ENCODE assay signal across 2 cellular contexts in the genomic region with DNA sequence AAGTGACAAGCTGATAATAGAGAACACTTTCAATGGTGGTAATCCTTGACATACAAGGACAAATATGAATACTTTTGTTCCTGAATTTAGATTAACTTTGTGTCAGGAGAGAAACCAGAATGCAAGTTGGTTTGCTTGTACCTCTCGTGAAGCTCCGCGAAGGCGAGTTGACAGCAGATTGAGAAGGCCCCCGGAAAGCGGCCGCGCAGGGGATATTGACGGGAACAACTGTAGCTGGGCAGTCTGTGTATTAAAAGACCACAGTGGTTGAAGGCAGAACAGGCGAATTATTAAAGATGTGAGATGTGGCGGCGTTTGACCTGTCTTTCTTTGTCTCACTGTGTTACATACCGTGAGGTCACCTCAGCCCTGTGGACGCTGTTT.
TF ChIP-seq lines count a peak whose summit lies in the region.

No MANE protein-coding gene starts in this region.

TF ChIP-seq in GM23338, 12 proteins besides CTCF, POLR2A, EP300 and RAD21 (continued from another document and continues in another):
- TF ChIP-seq, protein P1, sequence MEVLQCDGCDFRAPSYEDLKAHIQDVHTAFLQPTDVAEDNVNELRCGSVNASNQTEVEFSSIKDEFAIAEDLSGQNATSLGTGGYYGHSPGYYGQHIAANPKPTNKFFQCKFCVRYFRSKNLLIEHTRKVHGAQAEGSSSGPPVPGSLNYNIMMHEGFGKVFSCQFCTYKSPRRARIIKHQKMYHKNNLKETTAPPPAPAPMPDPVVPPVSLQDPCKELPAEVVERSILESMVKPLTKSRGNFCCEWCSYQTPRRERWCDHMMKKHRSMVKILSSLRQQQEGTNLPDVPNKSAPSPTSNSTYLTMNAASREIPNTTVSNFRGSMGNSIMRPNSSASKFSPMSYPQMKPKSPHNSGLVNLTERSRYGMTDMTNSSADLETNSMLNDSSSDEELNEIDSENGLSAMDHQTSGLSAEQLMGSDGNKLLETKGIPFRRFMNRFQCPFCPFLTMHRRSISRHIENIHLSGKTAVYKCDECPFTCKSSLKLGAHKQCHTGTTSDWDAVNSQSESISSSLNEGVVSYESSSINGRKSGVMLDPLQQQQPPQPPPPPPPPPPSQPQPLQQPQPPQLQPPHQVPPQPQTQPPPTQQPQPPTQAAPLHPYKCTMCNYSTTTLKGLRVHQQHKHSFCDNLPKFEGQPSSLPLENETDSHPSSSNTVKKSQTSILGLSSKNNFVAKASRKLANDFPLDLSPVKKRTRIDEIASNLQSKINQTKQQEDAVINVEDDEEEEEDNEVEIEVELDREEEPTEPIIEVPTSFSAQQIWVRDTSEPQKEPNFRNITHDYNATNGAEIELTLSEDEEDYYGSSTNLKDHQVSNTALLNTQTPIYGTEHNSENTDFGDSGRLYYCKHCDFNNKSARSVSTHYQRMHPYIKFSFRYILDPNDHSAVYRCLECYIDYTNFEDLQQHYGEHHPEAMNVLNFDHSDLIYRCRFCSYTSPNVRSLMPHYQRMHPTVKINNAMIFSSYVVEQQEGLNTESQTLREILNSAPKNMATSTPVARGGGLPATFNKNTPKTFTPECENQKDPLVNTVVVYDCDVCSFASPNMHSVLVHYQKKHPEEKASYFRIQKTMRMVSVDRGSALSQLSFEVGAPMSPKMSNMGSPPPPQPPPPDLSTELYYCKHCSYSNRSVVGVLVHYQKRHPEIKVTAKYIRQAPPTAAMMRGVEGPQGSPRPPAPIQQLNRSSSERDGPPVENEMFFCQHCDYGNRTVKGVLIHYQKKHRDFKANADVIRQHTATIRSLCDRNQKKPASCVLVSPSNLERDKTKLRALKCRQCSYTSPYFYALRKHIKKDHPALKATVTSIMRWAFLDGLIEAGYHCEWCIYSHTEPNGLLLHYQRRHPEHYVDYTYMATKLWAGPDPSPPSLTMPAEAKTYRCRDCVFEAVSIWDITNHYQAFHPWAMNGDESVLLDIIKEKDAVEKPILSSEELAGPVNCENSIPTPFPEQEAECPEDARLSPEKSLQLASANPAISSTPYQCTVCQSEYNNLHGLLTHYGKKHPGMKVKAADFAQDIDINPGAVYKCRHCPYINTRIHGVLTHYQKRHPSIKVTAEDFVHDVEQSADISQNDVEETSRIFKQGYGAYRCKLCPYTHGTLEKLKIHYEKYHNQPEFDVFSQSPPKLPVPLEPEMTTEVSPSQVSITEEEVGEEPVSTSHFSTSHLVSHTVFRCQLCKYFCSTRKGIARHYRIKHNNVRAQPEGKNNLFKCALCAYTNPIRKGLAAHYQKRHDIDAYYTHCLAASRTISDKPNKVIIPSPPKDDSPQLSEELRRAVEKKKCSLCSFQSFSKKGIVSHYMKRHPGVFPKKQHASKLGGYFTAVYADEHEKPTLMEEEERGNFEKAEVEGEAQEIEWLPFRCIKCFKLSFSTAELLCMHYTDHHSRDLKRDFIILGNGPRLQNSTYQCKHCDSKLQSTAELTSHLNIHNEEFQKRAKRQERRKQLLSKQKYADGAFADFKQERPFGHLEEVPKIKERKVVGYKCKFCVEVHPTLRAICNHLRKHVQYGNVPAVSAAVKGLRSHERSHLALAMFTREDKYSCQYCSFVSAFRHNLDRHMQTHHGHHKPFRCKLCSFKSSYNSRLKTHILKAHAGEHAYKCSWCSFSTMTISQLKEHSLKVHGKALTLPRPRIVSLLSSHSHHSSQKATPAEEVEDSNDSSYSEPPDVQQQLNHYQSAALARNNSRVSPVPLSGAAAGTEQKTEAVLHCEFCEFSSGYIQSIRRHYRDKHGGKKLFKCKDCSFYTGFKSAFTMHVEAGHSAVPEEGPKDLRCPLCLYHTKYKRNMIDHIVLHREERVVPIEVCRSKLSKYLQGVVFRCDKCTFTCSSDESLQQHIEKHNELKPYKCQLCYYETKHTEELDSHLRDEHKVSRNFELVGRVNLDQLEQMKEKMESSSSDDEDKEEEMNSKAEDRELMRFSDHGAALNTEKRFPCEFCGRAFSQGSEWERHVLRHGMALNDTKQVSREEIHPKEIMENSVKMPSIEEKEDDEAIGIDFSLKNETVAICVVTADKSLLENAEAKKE (CRISPR knock-in tag; IDR thresholded peaks at IDR 0.05): no peak
- TF ChIP-seq EZH2 (IDR thresholded peaks at IDR 0.05; ENCODE audit: low read depth, unreplicated experiment): no peak
- TF ChIP-seq POLR2AphosphoS5 (IDR thresholded peaks at IDR 0.05; ENCODE audit: low read depth): no peak
- TF ChIP-seq, protein P2, sequence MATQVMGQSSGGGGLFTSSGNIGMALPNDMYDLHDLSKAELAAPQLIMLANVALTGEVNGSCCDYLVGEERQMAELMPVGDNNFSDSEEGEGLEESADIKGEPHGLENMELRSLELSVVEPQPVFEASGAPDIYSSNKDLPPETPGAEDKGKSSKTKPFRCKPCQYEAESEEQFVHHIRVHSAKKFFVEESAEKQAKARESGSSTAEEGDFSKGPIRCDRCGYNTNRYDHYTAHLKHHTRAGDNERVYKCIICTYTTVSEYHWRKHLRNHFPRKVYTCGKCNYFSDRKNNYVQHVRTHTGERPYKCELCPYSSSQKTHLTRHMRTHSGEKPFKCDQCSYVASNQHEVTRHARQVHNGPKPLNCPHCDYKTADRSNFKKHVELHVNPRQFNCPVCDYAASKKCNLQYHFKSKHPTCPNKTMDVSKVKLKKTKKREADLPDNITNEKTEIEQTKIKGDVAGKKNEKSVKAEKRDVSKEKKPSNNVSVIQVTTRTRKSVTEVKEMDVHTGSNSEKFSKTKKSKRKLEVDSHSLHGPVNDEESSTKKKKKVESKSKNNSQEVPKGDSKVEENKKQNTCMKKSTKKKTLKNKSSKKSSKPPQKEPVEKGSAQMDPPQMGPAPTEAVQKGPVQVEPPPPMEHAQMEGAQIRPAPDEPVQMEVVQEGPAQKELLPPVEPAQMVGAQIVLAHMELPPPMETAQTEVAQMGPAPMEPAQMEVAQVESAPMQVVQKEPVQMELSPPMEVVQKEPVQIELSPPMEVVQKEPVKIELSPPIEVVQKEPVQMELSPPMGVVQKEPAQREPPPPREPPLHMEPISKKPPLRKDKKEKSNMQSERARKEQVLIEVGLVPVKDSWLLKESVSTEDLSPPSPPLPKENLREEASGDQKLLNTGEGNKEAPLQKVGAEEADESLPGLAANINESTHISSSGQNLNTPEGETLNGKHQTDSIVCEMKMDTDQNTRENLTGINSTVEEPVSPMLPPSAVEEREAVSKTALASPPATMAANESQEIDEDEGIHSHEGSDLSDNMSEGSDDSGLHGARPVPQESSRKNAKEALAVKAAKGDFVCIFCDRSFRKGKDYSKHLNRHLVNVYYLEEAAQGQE (IDR thresholded peaks at IDR 0.05; ENCODE audit: unreplicated experiment): no peak
- no peak for TF ChIP-seq ETS1 (IDR thresholded peaks at IDR 0.05)
- no peak for TF ChIP-seq NANOG (IDR thresholded peaks at IDR 0.05; ENCODE audit: borderline replicate concordance)
- TF ChIP-seq STAT1 (IDR thresholded peaks at IDR 0.05; ENCODE audit: unreplicated experiment): no peak
- no peak for TF ChIP-seq ZNF331 (CRISPR knock-in tag; IDR thresholded peaks at IDR 0.05; ENCODE audit: low read depth)
- no peak for TF ChIP-seq JUNB (IDR thresholded peaks at IDR 0.05; ENCODE audit: unreplicated experiment)
- TF ChIP-seq CREB1 (CRISPR knock-in tag; IDR thresholded peaks at IDR 0.05; ENCODE audit: low read depth): no peak

TF ChIP-seq in WTC11, 78 proteins besides CTCF, POLR2A, EP300 and RAD21 (continued from another document):
- TF ChIP-seq, protein P3, sequence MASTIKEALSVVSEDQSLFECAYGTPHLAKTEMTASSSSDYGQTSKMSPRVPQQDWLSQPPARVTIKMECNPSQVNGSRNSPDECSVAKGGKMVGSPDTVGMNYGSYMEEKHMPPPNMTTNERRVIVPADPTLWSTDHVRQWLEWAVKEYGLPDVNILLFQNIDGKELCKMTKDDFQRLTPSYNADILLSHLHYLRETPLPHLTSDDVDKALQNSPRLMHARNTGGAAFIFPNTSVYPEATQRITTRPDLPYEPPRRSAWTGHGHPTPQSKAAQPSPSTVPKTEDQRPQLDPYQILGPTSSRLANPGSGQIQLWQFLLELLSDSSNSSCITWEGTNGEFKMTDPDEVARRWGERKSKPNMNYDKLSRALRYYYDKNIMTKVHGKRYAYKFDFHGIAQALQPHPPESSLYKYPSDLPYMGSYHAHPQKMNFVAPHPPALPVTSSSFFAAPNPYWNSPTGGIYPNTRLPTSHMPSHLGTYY (CRISPR knock-in tag; IDR thresholded peaks at IDR 0.05): no peak
- TF ChIP-seq ZNF423 (CRISPR knock-in tag; IDR thresholded peaks at IDR 0.05): no peak
- TF ChIP-seq, protein P4, sequence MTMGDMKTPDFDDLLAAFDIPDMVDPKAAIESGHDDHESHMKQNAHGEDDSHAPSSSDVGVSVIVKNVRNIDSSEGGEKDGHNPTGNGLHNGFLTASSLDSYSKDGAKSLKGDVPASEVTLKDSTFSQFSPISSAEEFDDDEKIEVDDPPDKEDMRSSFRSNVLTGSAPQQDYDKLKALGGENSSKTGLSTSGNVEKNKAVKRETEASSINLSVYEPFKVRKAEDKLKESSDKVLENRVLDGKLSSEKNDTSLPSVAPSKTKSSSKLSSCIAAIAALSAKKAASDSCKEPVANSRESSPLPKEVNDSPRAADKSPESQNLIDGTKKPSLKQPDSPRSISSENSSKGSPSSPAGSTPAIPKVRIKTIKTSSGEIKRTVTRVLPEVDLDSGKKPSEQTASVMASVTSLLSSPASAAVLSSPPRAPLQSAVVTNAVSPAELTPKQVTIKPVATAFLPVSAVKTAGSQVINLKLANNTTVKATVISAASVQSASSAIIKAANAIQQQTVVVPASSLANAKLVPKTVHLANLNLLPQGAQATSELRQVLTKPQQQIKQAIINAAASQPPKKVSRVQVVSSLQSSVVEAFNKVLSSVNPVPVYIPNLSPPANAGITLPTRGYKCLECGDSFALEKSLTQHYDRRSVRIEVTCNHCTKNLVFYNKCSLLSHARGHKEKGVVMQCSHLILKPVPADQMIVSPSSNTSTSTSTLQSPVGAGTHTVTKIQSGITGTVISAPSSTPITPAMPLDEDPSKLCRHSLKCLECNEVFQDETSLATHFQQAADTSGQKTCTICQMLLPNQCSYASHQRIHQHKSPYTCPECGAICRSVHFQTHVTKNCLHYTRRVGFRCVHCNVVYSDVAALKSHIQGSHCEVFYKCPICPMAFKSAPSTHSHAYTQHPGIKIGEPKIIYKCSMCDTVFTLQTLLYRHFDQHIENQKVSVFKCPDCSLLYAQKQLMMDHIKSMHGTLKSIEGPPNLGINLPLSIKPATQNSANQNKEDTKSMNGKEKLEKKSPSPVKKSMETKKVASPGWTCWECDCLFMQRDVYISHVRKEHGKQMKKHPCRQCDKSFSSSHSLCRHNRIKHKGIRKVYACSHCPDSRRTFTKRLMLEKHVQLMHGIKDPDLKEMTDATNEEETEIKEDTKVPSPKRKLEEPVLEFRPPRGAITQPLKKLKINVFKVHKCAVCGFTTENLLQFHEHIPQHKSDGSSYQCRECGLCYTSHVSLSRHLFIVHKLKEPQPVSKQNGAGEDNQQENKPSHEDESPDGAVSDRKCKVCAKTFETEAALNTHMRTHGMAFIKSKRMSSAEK (CRISPR knock-in tag; IDR thresholded peaks at IDR 0.05; ENCODE audit: borderline replicate concordance): no peak
- TF ChIP-seq HMGA2 (CRISPR knock-in tag; IDR thresholded peaks at IDR 0.05): no peak
- no peak for TF ChIP-seq ARID4B (CRISPR knock-in tag; IDR thresholded peaks at IDR 0.05; ENCODE audit: borderline replicate concordance)
- no peak for TF ChIP-seq RORB (CRISPR knock-in tag; IDR thresholded peaks at IDR 0.05)
- no peak for TF ChIP-seq ETV6 (CRISPR knock-in tag; IDR thresholded peaks at IDR 0.05)
- TF ChIP-seq, protein P5, sequence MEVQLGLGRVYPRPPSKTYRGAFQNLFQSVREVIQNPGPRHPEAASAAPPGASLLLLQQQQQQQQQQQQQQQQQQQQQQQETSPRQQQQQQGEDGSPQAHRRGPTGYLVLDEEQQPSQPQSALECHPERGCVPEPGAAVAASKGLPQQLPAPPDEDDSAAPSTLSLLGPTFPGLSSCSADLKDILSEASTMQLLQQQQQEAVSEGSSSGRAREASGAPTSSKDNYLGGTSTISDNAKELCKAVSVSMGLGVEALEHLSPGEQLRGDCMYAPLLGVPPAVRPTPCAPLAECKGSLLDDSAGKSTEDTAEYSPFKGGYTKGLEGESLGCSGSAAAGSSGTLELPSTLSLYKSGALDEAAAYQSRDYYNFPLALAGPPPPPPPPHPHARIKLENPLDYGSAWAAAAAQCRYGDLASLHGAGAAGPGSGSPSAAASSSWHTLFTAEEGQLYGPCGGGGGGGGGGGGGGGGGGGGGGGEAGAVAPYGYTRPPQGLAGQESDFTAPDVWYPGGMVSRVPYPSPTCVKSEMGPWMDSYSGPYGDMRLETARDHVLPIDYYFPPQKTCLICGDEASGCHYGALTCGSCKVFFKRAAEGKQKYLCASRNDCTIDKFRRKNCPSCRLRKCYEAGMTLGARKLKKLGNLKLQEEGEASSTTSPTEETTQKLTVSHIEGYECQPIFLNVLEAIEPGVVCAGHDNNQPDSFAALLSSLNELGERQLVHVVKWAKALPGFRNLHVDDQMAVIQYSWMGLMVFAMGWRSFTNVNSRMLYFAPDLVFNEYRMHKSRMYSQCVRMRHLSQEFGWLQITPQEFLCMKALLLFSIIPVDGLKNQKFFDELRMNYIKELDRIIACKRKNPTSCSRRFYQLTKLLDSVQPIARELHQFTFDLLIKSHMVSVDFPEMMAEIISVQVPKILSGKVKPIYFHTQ (CRISPR knock-in tag; IDR thresholded peaks at IDR 0.05): no peak
- TF ChIP-seq ATF3 (CRISPR knock-in tag; conservative IDR thresholded peaks at IDR 0.05): no peak
- no peak for TF ChIP-seq NFATC4 (CRISPR knock-in tag; IDR thresholded peaks at IDR 0.05)
- TF ChIP-seq NFYB (CRISPR knock-in tag; conservative IDR thresholded peaks at IDR 0.05; ENCODE audit: low read depth): no peak
